8 cellular contexts compared by ENCODE assay signal in the genomic region with DNA sequence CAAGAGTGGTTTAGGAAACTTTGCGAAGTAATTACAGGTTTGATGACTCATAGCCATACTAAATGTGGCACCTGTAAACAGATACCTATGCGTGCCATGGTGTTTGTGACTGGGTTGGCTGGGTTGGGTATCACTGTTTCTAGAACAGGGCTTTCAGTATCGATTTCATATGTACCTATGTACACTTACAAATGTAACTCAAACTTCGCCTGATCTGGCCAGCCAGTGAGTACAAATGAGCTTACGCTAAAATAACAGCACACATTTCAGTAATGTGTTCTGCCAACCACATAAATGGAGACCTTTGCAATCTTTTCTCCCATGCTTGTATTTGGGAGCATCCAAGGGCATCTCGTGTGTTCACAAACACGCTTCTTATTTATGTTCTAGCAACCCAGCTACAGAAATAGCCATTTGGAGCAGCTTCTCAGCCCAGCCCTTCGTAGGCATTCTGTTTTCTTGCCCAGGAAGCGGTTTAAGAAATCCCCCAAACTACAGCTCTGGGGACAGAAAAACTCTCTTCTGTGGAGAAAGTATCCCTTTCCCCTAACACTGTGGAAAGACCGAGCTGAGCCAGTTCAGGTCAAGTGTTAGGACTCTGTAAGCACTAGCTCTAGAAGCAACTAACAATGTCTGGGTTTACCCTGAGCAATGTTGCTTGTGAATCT. TPM values are rescaled to one million over a fixed set of nuclear protein-coding genes. Genes with fewer than 3 reads are reported as not detected.
DNase-seq lines count a peak whose midpoint lies in the region; ATAC-seq and TF ChIP-seq lines count a peak whose summit lies in the region.

No MANE protein-coding gene starts in this region.

- in situ Hi-C loops in brain microvascular endothelial cell (cut with HindIII; ENCODE audit: low pct_ligation_motif_present, low sequenced_read_pairs) (no loop called here), G401 (cut with HindIII; ENCODE audit: low sequenced_read_pairs) (no loop called here)

- H3K4me1 ChIP-seq in right atrium auricular region: peaks cover 0 to 6% of the 10 kb centered on the region in 2 donors

- DNase-seq in GM19240 (ENCODE audit: insufficient read length, low spot score) (peak; percentile 35), immature natural killer cell (peak in 1 of 3 donors; percentile 29), brain microvascular endothelial cell (no peak), OCI-M2 (lab: John Stamatoyannopoulos, UW; ENCODE audit: unreplicated experiment) (no peak), right atrium auricular region (ENCODE audit: low spot score) (no peak), G401 (ENCODE audit: low spot score) (no peak)
- DNase-seq in activated CD4-positive, CD25-positive, alpha-beta regulatory T cell treated with anti-CD3 and anti-CD28 coated beads, Interleukin-2, amount 50 U/mL, for 16 hours (ENCODE audit: low read depth, low spot score): peak; percentile 53

- H3K4me1 Mint-ChIP-seq in immature natural killer cell: peaks cover 69 to 90% of the 10 kb centered on the region in 2 donors

- peak overlapping the region in 3 of 5 donors; percentile 8 to 24 (median 10) for H3K4me3 Mint-ChIP-seq in immature natural killer cell

- H3K4me3 ChIP-seq in brain microvascular endothelial cell (ENCODE audit: low read depth, low read length) (no peak overlapping the region), right atrium auricular region (no peak overlapping the region)

- H3K36me3 Mint-ChIP-seq in immature natural killer cell: peaks cover 6 to 16% (median 7%) of the 10 kb centered on the region in 3 donors

- ATAC-seq in HG03066 (IDR thresholded peaks at IDR 0.05; ENCODE audit: low read depth, unreplicated experiment): peak; percentile 91

- H3K27ac Mint-ChIP-seq in immature natural killer cell: peak overlapping the region in 5 of 6 donors; percentile 5 to 93 (median 53)

- H3K27me3 Mint-ChIP-seq in immature natural killer cell (ENCODE audit: low read depth in 3 of 3): peaks cover 0 to 4% (median 0%) of the 10 kb centered on the region in 3 donors

- no peaks in the 10 kb centered on the region for H3K9me3 Mint-ChIP-seq in immature natural killer cell

- no peaks in the 10 kb centered on the region for H3K27me3 ChIP-seq in brain microvascular endothelial cell (replicated peaks)
- H3K27me3 ChIP-seq in right atrium auricular region: no peaks in the 10 kb centered on the region

- TF ChIP-seq CTCF in brain microvascular endothelial cell (IDR thresholded peaks at IDR 0.05; ENCODE audit: low read depth, low read length, missing control alignments): no peak
- TF ChIP-seq CTCF in right atrium auricular region (IDR thresholded peaks at IDR 0.05): no peak

- H3K27ac ChIP-seq in brain microvascular endothelial cell (no peak overlapping the region), right atrium auricular region (no peak overlapping the region)

- no peaks in the 10 kb centered on the region for H3K36me3 ChIP-seq in brain microvascular endothelial cell (replicated peaks)
- no peaks in the 10 kb centered on the region for H3K36me3 ChIP-seq in right atrium auricular region

- H3K9me3 ChIP-seq in right atrium auricular region: no peaks in the 10 kb centered on the region

RNA-seq across cellular contexts. Expression of a gene that starts 42.3 kb away (rescaled TPM):
- polyA plus RNA-seq in immature natural killer cell: 10 to 100 TPM; 13.6 to 19.8 (median 17.3) TPM
- total RNA-seq in right atrium auricular region: 10 to 100 TPM in 1 of 2 donors, 1 to 10 TPM in 1; 8.3 to 12.8 TPM
- 6.5 and 12.8 TPM in 2 replicates for total RNA-seq in G401 (2014; rRNA removed; shearing (Covaris generic))

Comparison
In these comparisons a context has a peak if more than half of its experiments do, and no peak if none do; other contexts are left out.
1. DNase-seq: peak in GM19240 (single experiment) and activated CD4-positive, CD25-positive, alpha-beta regulatory T cell treated with anti-CD3 and anti-CD28 coated beads, Interleukin-2, amount 50 U/mL, for 16 hours (single experiment); none in brain microvascular endothelial cell (single experiment), OCI-M2 (single experiment), right atrium auricular region (single experiment) and G401 (single experiment).